In the genomic region with DNA sequence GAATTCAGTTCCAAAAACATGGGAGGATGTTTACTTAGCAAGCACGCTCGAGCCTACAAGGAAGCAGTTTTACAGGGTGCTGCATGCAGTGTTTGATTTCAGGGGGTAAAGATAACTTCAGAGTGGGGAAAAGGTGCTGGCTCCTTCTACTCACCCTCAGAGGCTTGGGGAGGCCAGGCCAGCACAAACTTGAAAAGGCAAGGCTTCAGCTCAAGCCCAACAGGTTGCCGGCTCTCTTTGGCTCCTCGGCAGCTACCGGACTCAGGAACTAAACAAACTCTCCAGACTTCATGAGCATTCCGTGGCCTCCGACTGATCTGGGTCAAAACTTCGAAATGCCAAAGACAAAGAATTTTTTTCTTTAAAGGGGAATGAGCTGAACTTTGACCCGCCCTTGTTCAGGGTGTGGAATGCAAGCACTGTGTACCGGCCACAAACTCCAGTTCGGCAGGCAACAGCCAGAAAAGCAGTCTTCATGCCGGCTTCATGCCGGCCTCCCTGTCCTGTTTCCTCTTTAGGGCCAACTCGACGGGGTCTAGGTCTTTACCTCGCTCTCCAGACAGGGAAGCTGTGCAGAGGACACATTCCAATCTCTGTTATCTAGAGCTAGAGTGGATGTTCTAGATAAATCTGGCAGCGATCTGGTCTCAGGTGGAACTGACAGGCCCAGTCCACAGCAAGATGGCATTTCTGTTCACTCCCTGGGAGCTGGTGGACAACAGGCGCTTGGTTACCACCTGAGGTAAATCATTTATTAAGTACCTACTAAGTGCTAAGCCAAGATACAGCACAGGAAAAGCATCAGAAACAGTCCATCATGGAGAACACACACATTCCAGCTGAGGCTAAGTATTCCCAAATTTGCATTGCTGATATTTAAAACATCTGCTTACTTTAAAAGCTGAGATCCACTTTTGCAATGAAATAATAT, we compare ENCODE assay signal across 8 cellular contexts.
DNase-seq lines count a peak whose midpoint lies in the region; ATAC-seq and TF ChIP-seq lines count a peak whose summit lies in the region.

No MANE protein-coding gene starts in this region.

- POLR2A ChIA-PET in CD8-positive, alpha-beta memory T cell (lab: Charles Lee) = interaction anchor here (0.6 to 2.6 kb wide), 4 partner anchors 8 to 58 kb away, joined by 4 to 20 read pairs (median 5); no protein-coding TSS in a partner anchor
- POLR2A ChIA-PET in HEK293T (lab: Yijun Ruan, JAX) = interaction anchor here (0.7 kb wide), 1 partner anchor 27 kb away, joined by 3 read pairs; no protein-coding TSS in a partner anchor

- H3K27ac ChIP-seq in CD8-positive, alpha-beta memory T cell (ENCODE audit: low read depth, low read length) = peak overlapping the region; percentile 90

- peak overlapping the region; percentile 70 to 90 (median 82) for H3K4me3 Mint-ChIP-seq in CD8-positive, alpha-beta memory T cell
- H3K4me3 Mint-ChIP-seq in endothelial cell (ENCODE audit: unreplicated experiment) = no peak overlapping the region
- no peak overlapping the region for H3K4me3 Mint-ChIP-seq in osteocyte (ENCODE audit: unreplicated experiment)

- peaks cover 0 to 3% (median 0%) of the 10 kb centered on the region in 5 donors for H3K9me3 Mint-ChIP-seq in CD8-positive, alpha-beta memory T cell
- no peaks in the 10 kb centered on the region for H3K9me3 Mint-ChIP-seq in endothelial cell (ENCODE audit: unreplicated experiment)
- no peaks in the 10 kb centered on the region for H3K9me3 Mint-ChIP-seq in osteocyte (ENCODE audit: unreplicated experiment)

- TF ChIP-seq CTCF in endothelial cell (IDR thresholded peaks at IDR 0.05; ENCODE audit: unreplicated experiment) (no peak), osteocyte (IDR thresholded peaks at IDR 0.05) (no peak)

- ATAC-seq in HG03460 (IDR thresholded peaks at IDR 0.05; ENCODE audit: unreplicated experiment) (no peak), GM19397 (IDR thresholded peaks at IDR 0.05; ENCODE audit: unreplicated experiment) (no peak)

- no peak for DNase-seq in CD8-positive, alpha-beta memory T cell
- DNase-seq in NCI-H2029 treated with DMSO at 0.1 percent for 48 hours (lab: John Stamatoyannopoulos, UW) = peak; percentile 45
- DNase-seq in endothelial cell (ENCODE audit: low spot score) = no peak
- DNase-seq in osteocyte (ENCODE audit: extremely low spot score, unreplicated experiment) = no peak
- no peak for DNase-seq in MV-4-11 (lab: John Stamatoyannopoulos, UW)
- DNase-seq in HEK293T (ENCODE audit: extremely low spot score) = no peak

- peak overlapping the region; percentile 59 for H3K4me3 ChIP-seq in CD8-positive, alpha-beta memory T cell (ENCODE audit: low read length)

- CTCF ChIA-PET in CD8-positive, alpha-beta memory T cell (lab: Charles Lee) = interaction anchor here (0.5 to 28.2 kb wide), 10 partner anchors 14 to 137 kb away, joined by 3 to 435 read pairs (median 4); no protein-coding TSS in a partner anchor
- CTCF ChIA-PET in HEK293T (lab: Yijun Ruan, JAX) = interaction anchor here (0.6 to 1.0 kb wide), 4 partner anchors 30 to 136 kb away, joined by 3 read pairs; no protein-coding TSS in a partner anchor

- peaks cover 79 to 99% (median 95%) of the 10 kb centered on the region in 3 donors for H3K4me1 Mint-ChIP-seq in CD8-positive, alpha-beta memory T cell
- H3K4me1 Mint-ChIP-seq in endothelial cell (ENCODE audit: unreplicated experiment) (peaks cover 58% of the 10 kb centered on the region), osteocyte (ENCODE audit: unreplicated experiment) (peaks cover 48% of the 10 kb centered on the region)

- no peaks in the 10 kb centered on the region for H3K9me3 ChIP-seq in CD8-positive, alpha-beta memory T cell (ENCODE audit: low read length)

- no peaks in the 10 kb centered on the region for H3K27me3 ChIP-seq in CD8-positive, alpha-beta memory T cell (ENCODE audit: insufficient read depth, low read length, poor library complexity, severe bottlenecking)

- H3K36me3 ChIP-seq in CD8-positive, alpha-beta memory T cell (ENCODE audit: insufficient read depth, low read length) = no peaks in the 10 kb centered on the region

- peaks cover 0 to 21% (median 9%) of the 10 kb centered on the region in 3 donors for H3K36me3 Mint-ChIP-seq in CD8-positive, alpha-beta memory T cell
- H3K36me3 Mint-ChIP-seq in endothelial cell (ENCODE audit: low read depth, unreplicated experiment) (peaks cover 17% of the 10 kb centered on the region), osteocyte (ENCODE audit: unreplicated experiment) (no peaks in the 10 kb centered on the region)

- peaks cover 4% of the 10 kb centered on the region in 2 donors for H3K27me3 Mint-ChIP-seq in CD8-positive, alpha-beta memory T cell
- H3K27me3 Mint-ChIP-seq in endothelial cell (ENCODE audit: unreplicated experiment) (peaks cover 4% of the 10 kb centered on the region), osteocyte (ENCODE audit: unreplicated experiment) (no peaks in the 10 kb centered on the region)

- peak overlapping the region; percentile 96 to 99 (median 98) for H3K27ac Mint-ChIP-seq in CD8-positive, alpha-beta memory T cell
- H3K27ac Mint-ChIP-seq in endothelial cell (ENCODE audit: unreplicated experiment) (peak overlapping the region; percentile 84), osteocyte (ENCODE audit: unreplicated experiment) (peak overlapping the region; percentile 62)

- H3K4me1 ChIP-seq in CD8-positive, alpha-beta memory T cell (ENCODE audit: insufficient read depth, low read length) = peaks cover 86% of the 10 kb centered on the region

TF ChIP-seq in HEK293T, 16 proteins besides CTCF, POLR2A, EP300 and RAD21:
- no peak for TF ChIP-seq HDGF (IDR thresholded peaks at IDR 0.05; ENCODE audit: borderline replicate concordance)
- TF ChIP-seq ZNF384 (IDR thresholded peaks at IDR 0.05) = no peak
- no peak for TF ChIP-seq FOXK2 (IDR thresholded peaks at IDR 0.05)
- no peak for TF ChIP-seq CTBP1 (IDR thresholded peaks at IDR 0.05; ENCODE audit: borderline replicate concordance)
- no peak for TF ChIP-seq L3MBTL2 (conservative IDR thresholded peaks at IDR 0.05)
- TF ChIP-seq, protein P1, sequence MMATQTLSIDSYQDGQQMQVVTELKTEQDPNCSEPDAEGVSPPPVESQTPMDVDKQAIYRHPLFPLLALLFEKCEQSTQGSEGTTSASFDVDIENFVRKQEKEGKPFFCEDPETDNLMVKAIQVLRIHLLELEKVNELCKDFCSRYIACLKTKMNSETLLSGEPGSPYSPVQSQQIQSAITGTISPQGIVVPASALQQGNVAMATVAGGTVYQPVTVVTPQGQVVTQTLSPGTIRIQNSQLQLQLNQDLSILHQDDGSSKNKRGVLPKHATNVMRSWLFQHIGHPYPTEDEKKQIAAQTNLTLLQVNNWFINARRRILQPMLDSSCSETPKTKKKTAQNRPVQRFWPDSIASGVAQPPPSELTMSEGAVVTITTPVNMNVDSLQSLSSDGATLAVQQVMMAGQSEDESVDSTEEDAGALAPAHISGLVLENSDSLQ (IDR thresholded peaks at IDR 0.05) = no peak
- no peak for TF ChIP-seq NFRKB (IDR thresholded peaks at IDR 0.05)
- no peak for TF ChIP-seq ARNT (IDR thresholded peaks at IDR 0.05)
- no peak for TF ChIP-seq BHLHE40 (IDR thresholded peaks at IDR 0.05; ENCODE audit: borderline replicate concordance)
- TF ChIP-seq FOXA1 (IDR thresholded peaks at IDR 0.05) = no peak

Comparison
In these comparisons a context has a peak if more than half of its experiments do, and no peak if none do; other contexts are left out.
1. H3K4me3 Mint-ChIP-seq: peak in CD8-positive, alpha-beta memory T cell (7 of 7); none in endothelial cell (single experiment) and osteocyte (single experiment).
2. Peak in every context shown above with its lines, with median percentiles within 50 percentile points of each other: H3K27ac Mint-ChIP-seq.